Comparison of ENCODE assay signal across 1 cellular context in the genomic region with DNA sequence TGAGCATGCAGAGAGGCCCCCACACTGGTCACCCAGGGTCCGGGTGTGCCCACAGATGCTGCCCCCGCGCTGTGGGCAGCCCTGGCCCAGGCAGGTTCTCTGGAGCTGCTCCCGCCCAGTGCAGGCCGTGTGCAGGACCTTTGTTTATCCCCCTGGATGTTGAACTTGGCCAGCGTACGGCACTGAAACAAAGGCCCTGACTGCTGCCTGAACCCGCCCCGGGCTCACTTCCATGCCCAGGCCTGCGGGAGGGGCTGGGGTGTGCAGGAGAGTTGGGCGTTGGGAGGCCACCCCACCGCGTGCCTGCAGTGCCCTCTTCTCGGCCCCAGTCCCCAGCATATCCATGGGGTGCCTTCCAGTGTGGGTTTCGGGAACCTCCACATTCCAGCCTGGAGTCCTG. TPM values are rescaled to one million over a fixed set of nuclear protein-coding genes. Genes with fewer than 3 reads are reported as not detected.
"Had no signal": no experiment of that assay in that cellular context is flagged by ENCODE, and none has a peak within 500 bp of the region (broad histone marks: within the 10 kb centered on the region; RNA-seq: fewer than 3 reads in every experiment).

No MANE protein-coding gene starts in this region.

RNA-seq across cellular contexts. Expression of a gene that starts 32.5 kb away (rescaled TPM):
- total RNA-seq: ascending aorta had no signal
